In the genomic region with DNA sequence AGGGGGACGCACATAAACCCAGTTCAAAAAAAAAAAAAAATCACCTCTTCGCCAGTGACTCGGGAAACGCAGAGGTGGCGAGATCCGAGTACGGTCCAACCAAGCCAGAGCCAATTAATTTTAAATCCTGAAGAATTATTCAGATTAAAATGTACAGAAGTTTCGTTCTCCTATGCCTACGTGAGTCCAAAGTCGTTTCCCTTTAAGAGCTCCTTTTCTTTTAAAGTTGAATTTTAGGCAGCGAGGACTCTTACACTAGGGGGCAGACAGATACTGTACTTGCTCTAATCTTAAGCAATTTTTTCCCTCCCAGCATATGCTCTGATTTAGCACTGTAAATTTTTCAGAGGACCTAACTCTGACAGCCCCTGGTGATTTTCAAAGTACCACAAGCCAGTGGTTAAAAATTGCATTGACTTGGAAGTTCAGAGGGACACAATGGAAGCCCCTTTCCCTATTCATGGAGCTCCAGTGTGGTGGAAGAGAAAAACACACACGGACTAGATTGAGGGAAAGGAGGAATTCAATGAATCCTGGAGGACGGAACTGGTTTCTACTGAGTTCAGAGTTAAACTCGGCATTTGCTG, we compare ENCODE assay signal across 8 cellular contexts. TPM values are rescaled to one million over a fixed set of nuclear protein-coding genes. Genes with fewer than 3 reads are reported as not detected.
DNase-seq lines count a peak whose midpoint lies in the region; ATAC-seq and TF ChIP-seq lines count a peak whose summit lies in the region.

No MANE protein-coding gene starts in this region.

- peaks cover 96% of the 10 kb centered on the region for H3K27me3 Mint-ChIP-seq in WTC11 (ENCODE audit: low read depth)

- peaks cover 67% of the 10 kb centered on the region for H3K4me1 Mint-ChIP-seq in WTC11

- no peaks in the 10 kb centered on the region for H3K9me3 Mint-ChIP-seq in WTC11

- CTCF ChIA-PET in WTC11 (lab: Charles Lee) = interaction anchor here (0.5 to 3.7 kb wide), 34 partner anchors 10 to 1428 kb away, joined by 3 to 76 read pairs (median 4); no protein-coding TSS in a partner anchor

- POLR2A ChIA-PET in WTC11 (lab: Charles Lee) = interaction anchor here (0.7 to 1.3 kb wide), 3 partner anchors 9 to 33 kb away, joined by 3 to 7 read pairs (median 4); no protein-coding TSS in a partner anchor

- ATAC-seq in GM18907 (IDR thresholded peaks at IDR 0.05; ENCODE audit: unreplicated experiment) = peak; percentile 46
- 0 out of 2 replicates have a peak, but pooled peaks have one; percentile 1 for ATAC-seq in WTC11
- ATAC-seq in left ventricle myocardium superior = peak; percentile 50
- no peak for ATAC-seq in GM19328 (IDR thresholded peaks at IDR 0.05; ENCODE audit: unreplicated experiment)

- H3K36me3 Mint-ChIP-seq in WTC11 = no peaks in the 10 kb centered on the region

- DNase-seq in AG09309 (ENCODE audit: low read depth) (peak; percentile 78), NCI-H1694 treated with DMSO at 0.1 percent for 48 hours (lab: John Stamatoyannopoulos, UW) (peak; percentile 65), WTC11 (ENCODE audit: low spot score) (no peak), left ventricle myocardium superior (no peak), skeletal muscle cell (ENCODE audit: low read depth) (peak; percentile 75)
- no peak for DNase-seq in stimulated activated CD8-positive, alpha-beta memory T cell treated with anti-CD3 and anti-CD28 coated beads, Interleukin-4, amount 100 ng/mL, for 48 hours

- H3K4me3 ChIP-seq in AG09309 (ENCODE audit: control insufficient read depth, low read depth, low read length) (peak overlapping the region; percentile 85), skeletal muscle cell (ENCODE audit: low read depth, low read length) (peak overlapping the region; percentile 84)

- intact Hi-C loops in left ventricle myocardium superior (cut with micrococcal nuclease) = no loop called here

- no peak overlapping the region for H3K27ac Mint-ChIP-seq in WTC11

- peak; percentile 74 for TF ChIP-seq CTCF in AG09309 (IDR thresholded peaks at IDR 0.05; ENCODE audit: control insufficient read depth, insufficient read depth, low read depth, low read length, missing control alignments)
- TF ChIP-seq CTCF in WTC11 (IDR thresholded peaks at IDR 0.05) = peak; percentile 20; the same call in 1 of the 2 replicates

- H3K4me3 Mint-ChIP-seq in WTC11 = peak overlapping the region; percentile 81

TF ChIP-seq in WTC11, 78 proteins besides CTCF, POLR2A, EP300 and RAD21:
- TF ChIP-seq, protein P1, sequence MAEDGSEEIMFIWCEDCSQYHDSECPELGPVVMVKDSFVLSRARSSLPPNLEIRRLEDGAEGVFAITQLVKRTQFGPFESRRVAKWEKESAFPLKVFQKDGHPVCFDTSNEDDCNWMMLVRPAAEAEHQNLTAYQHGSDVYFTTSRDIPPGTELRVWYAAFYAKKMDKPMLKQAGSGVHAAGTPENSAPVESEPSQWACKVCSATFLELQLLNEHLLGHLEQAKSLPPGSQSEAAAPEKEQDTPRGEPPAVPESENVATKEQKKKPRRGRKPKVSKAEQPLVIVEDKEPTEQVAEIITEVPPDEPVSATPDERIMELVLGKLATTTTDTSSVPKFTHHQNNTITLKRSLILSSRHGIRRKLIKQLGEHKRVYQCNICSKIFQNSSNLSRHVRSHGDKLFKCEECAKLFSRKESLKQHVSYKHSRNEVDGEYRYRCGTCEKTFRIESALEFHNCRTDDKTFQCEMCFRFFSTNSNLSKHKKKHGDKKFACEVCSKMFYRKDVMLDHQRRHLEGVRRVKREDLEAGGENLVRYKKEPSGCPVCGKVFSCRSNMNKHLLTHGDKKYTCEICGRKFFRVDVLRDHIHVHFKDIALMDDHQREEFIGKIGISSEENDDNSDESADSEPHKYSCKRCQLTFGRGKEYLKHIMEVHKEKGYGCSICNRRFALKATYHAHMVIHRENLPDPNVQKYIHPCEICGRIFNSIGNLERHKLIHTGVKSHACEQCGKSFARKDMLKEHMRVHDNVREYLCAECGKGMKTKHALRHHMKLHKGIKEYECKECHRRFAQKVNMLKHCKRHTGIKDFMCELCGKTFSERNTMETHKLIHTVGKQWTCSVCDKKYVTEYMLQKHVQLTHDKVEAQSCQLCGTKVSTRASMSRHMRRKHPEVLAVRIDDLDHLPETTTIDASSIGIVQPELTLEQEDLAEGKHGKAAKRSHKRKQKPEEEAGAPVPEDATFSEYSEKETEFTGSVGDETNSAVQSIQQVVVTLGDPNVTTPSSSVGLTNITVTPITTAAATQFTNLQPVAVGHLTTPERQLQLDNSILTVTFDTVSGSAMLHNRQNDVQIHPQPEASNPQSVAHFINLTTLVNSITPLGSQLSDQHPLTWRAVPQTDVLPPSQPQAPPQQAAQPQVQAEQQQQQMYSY (CRISPR knock-in tag; IDR thresholded peaks at IDR 0.05) = peak; percentile 54; the same call in 1 of the 2 replicates
- TF ChIP-seq, protein P2, sequence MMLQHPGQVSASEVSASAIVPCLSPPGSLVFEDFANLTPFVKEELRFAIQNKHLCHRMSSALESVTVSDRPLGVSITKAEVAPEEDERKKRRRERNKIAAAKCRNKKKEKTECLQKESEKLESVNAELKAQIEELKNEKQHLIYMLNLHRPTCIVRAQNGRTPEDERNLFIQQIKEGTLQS (CRISPR knock-in tag; conservative IDR thresholded peaks at IDR 0.05) = no peak
TF ChIP-seq in WTC11: peak in this region for 1.

RNA-seq across cellular contexts. Expression of gene NR2F2, which starts 3.3 kb away (rescaled TPM):
- 0.27 to 0.57 TPM (median 0.55 TPM) in 3 replicates for total RNA-seq in WTC11 (2021)
- total RNA-seq in left ventricle myocardium superior = 18.0 TPM

Comparison
In these comparisons a context has a peak if more than half of its experiments do, and no peak if none do; other contexts are left out.
1. DNase-seq: peak in AG09309 (single experiment), NCI-H1694 treated with DMSO at 0.1 percent for 48 hours (single experiment) and skeletal muscle cell (single experiment); none in WTC11 (single experiment), left ventricle myocardium superior (single experiment) and stimulated activated CD8-positive, alpha-beta memory T cell treated with anti-CD3 and anti-CD28 coated beads, Interleukin-4, amount 100 ng/mL, for 48 hours (single experiment).
2. RNA of gene NR2F2, which starts 3.3 kb away (total RNA-seq): 18.0 TPM in left ventricle myocardium superior (single experiment); 0.27 to 0.57 TPM in WTC11; every median in the first group is over 10 times any median in the second.